ENCODE assay signal across 8 cellular contexts in genomic region chr1:26695417-26696190, GRCh38. TPM values are rescaled to one million over a fixed set of nuclear protein-coding genes. Genes with fewer than 3 reads are reported as not detected.
DNase-seq lines count a peak whose midpoint lies in the region; ATAC-seq and TF ChIP-seq lines count a peak whose summit lies in the region.

Gene ARID1A (plus strand): TSS chr1:26696015. CDS start chr1:26696404, 389 bp downstream.

- peak within 1 kb of the TSS; percentile 95 for H3K4me3 Mint-ChIP-seq in activated naive CD4-positive, alpha-beta T cell treated with anti-CD3 and anti-CD28 coated beads, Interleukin-2, amount 50 U/mL, for 24 hours

- peak within 1 kb of the TSS; percentile 88 for H3K27ac Mint-ChIP-seq in activated naive CD4-positive, alpha-beta T cell treated with anti-CD3 and anti-CD28 coated beads, Interleukin-2, amount 50 U/mL, for 24 hours

- H3K36me3 Mint-ChIP-seq in activated naive CD4-positive, alpha-beta T cell treated with anti-CD3 and anti-CD28 coated beads, Interleukin-2, amount 50 U/mL, for 24 hours: peaks cover 7% of the 10 kb centered on the region

- no peak for TF ChIP-seq CTCF in subcutaneous adipose tissue (IDR thresholded peaks at IDR 0.05; ENCODE audit: low read depth)

- DNase-seq in GM04503 (ENCODE audit: low read depth): peak; percentile 88
- DNase-seq in NCI-H1092 treated with DMSO at 0.1 percent for 48 hours (lab: John Stamatoyannopoulos, UW): peak; percentile 98
- peak; percentile 84 for DNase-seq in SKM-1 (lab: John Stamatoyannopoulos, UW; ENCODE audit: unreplicated experiment)
- peak; percentile 87 for DNase-seq in germinal center (ENCODE audit: low spot score)
- peak; percentile 86 for DNase-seq in non-pigmented ciliary epithelial cell (ENCODE audit: low read depth)

- H3K27me3 Mint-ChIP-seq in activated naive CD4-positive, alpha-beta T cell treated with anti-CD3 and anti-CD28 coated beads, Interleukin-2, amount 50 U/mL, for 24 hours: no peaks in the 10 kb centered on the region

- H3K4me1 Mint-ChIP-seq in activated naive CD4-positive, alpha-beta T cell treated with anti-CD3 and anti-CD28 coated beads, Interleukin-2, amount 50 U/mL, for 24 hours: peaks cover 33% of the 10 kb centered on the region

- no peaks in the 10 kb centered on the region for H3K9me3 Mint-ChIP-seq in activated naive CD4-positive, alpha-beta T cell treated with anti-CD3 and anti-CD28 coated beads, Interleukin-2, amount 50 U/mL, for 24 hours

- peak; percentile 36 for ATAC-seq in HG02610 (IDR thresholded peaks at IDR 0.05; ENCODE audit: unreplicated experiment)

RNA-seq across cellular contexts. Expression of gene ARID1A, which starts in this region (rescaled TPM):
- 10 to 100 TPM; 25.1 to 50.7 (median 31.3) TPM for total RNA-seq in subcutaneous adipose tissue

Comparison
In these comparisons a context has a peak if more than half of its experiments do, and no peak if none do; other contexts are left out.
1. Peak in every context shown above with its lines: DNase-seq and ATAC-seq.